Comparison of ENCODE assay signal across 9 cellular contexts in genomic region chr2:162221064-162221463, GRCh38. TPM values are rescaled to one million over a fixed set of nuclear protein-coding genes. Genes with fewer than 3 reads are reported as not detected.
DNase-seq lines count a peak whose midpoint lies in the region; ATAC-seq and TF ChIP-seq lines count a peak whose summit lies in the region.
"Had no signal": no experiment of that assay in that cellular context is flagged by ENCODE, and none has a peak within 500 bp of the region (broad histone marks: within the 10 kb centered on the region; RNA-seq: fewer than 3 reads in every experiment).

No MANE protein-coding gene starts in this region.

- no peaks in the 10 kb centered on the region for H3K79me2 ChIP-seq in SU-DHL-6 (ENCODE audit: insufficient read depth, low read length)

- no peak overlapping the region for H3K4me2 ChIP-seq in SU-DHL-6 (ENCODE audit: low read depth, low read length, poor library complexity, severe bottlenecking)

- no peaks in the 10 kb centered on the region for H3K36me3 Mint-ChIP-seq in activated naive CD8-positive, alpha-beta T cell treated with anti-CD3 and anti-CD28 coated beads, Interleukin-2, amount 10 ng/mL, durations not matched to agents 7 days and 5 days
- H3K36me3 Mint-ChIP-seq: activated naive CD8-positive, alpha-beta T cell had no signal

- no peaks in the 10 kb centered on the region for H3K36me3 ChIP-seq in SU-DHL-6 (ENCODE audit: low read length)
- no peaks in the 10 kb centered on the region for H3K36me3 ChIP-seq in sigmoid colon

- H3K4me3 ChIP-seq in SU-DHL-6 (ENCODE audit: insufficient read depth, low read length, poor library complexity, severe bottlenecking) (no peak overlapping the region), sigmoid colon (no peak overlapping the region)

- peak; percentile 8 for DNase-seq in Caki2 (ENCODE audit: low read depth)
- DNase-seq in activated naive CD8-positive, alpha-beta T cell treated with anti-CD3 and anti-CD28 coated beads, Interleukin-2, amount 10 ng/mL, durations not matched to agents 7 days and 5 days: peak; percentile 71
- DNase-seq in left ventricle myocardium superior: peak; percentile 71
- DNase-seq in sigmoid colon: peak; percentile 84
- DNase-seq in NCI-H128 (lab: John Stamatoyannopoulos, UW; ENCODE audit: unreplicated experiment): no peak

- no peaks in the 10 kb centered on the region for H3K27me3 ChIP-seq in SU-DHL-6 (ENCODE audit: low read length)
- no peaks in the 10 kb centered on the region for H3K27me3 ChIP-seq in sigmoid colon

- no peaks in the 10 kb centered on the region for H3K4me1 ChIP-seq in sigmoid colon

- TF ChIP-seq POLR2A in sigmoid colon (IDR thresholded peaks at IDR 0.05): no peak

- intact Hi-C loops in left ventricle myocardium superior (cut with micrococcal nuclease): loop anchor here (5.0 kb wide), 1 partner anchor 76 kb away; no protein-coding TSS in a partner anchor
- intact Hi-C loops in sigmoid colon (cut with DNase I): loop anchor here (1.0 to 5.0 kb wide), 2 partner anchors 36 to 77 kb away; no protein-coding TSS in a partner anchor

- no peak overlapping the region for H3K9ac ChIP-seq in SU-DHL-6 (ENCODE audit: low read length)

- no peak for TF ChIP-seq EP300 in sigmoid colon (IDR thresholded peaks at IDR 0.05)

- no peaks in the 10 kb centered on the region for H3F3A ChIP-seq in SU-DHL-6 (ENCODE audit: insufficient read depth)

- POLR2A ChIA-PET in activated naive CD8-positive, alpha-beta T cell treated with anti-CD3 and anti-CD28 coated beads, Interleukin-2, amount 10 ng/mL, durations not matched to agents 7 days and 5 days (lab: Charles Lee): no interaction called here

- no peak overlapping the region for H3K4me3 Mint-ChIP-seq in activated naive CD8-positive, alpha-beta T cell treated with anti-CD3 and anti-CD28 coated beads, Interleukin-2, amount 10 ng/mL, durations not matched to agents 7 days and 5 days
- H3K4me3 Mint-ChIP-seq: activated naive CD8-positive, alpha-beta T cell had no signal

- H4K20me1 ChIP-seq in SU-DHL-6 (ENCODE audit: low read depth, low read length): no peaks in the 10 kb centered on the region

- TF ChIP-seq CTCF in SU-DHL-6 (IDR thresholded peaks at IDR 0.05; ENCODE audit: insufficient read depth, low read length, poor library complexity, severe bottlenecking) (peak; percentile 70), sigmoid colon (IDR thresholded peaks at IDR 0.05) (peak; percentile 54 to 91 (median 84))

- no peak overlapping the region for H3K27ac Mint-ChIP-seq in activated naive CD8-positive, alpha-beta T cell treated with anti-CD3 and anti-CD28 coated beads, Interleukin-2, amount 10 ng/mL, durations not matched to agents 7 days and 5 days
- H3K27ac Mint-ChIP-seq: activated naive CD8-positive, alpha-beta T cell had no signal

- no peaks in the 10 kb centered on the region for H3K9me2 ChIP-seq in SU-DHL-6 (replicated peaks; ENCODE audit: insufficient read depth, low read length)

- no peaks in the 10 kb centered on the region for H3K9me3 Mint-ChIP-seq in activated naive CD8-positive, alpha-beta T cell treated with anti-CD3 and anti-CD28 coated beads, Interleukin-2, amount 10 ng/mL, durations not matched to agents 7 days and 5 days

- peaks cover 42% of the 10 kb centered on the region for H3K27me3 Mint-ChIP-seq in activated naive CD8-positive, alpha-beta T cell treated with anti-CD3 and anti-CD28 coated beads, Interleukin-2, amount 10 ng/mL, durations not matched to agents 7 days and 5 days

- 58 to 71% methylated on average over 11 of the region's 11 CpGs for WGBS in sigmoid colon, 2 donors

- in situ Hi-C loops in Caki2 (cut with HindIII; ENCODE audit: low pct_unique_long_range_greater_than_20kb, low sequenced_read_pairs): no loop called here

- H3K9me3 ChIP-seq in SU-DHL-6 (ENCODE audit: insufficient read depth, low read length) (no peaks in the 10 kb centered on the region), sigmoid colon (no peaks in the 10 kb centered on the region)

- H3K27ac ChIP-seq in SU-DHL-6 (ENCODE audit: low read depth, low read length) (no peak overlapping the region), sigmoid colon (no peak overlapping the region)

- peaks cover 3% of the 10 kb centered on the region for H3K4me1 Mint-ChIP-seq in activated naive CD8-positive, alpha-beta T cell treated with anti-CD3 and anti-CD28 coated beads, Interleukin-2, amount 10 ng/mL, durations not matched to agents 7 days and 5 days

- peak; percentile 91 for ATAC-seq in GM19467 (IDR thresholded peaks at IDR 0.05; ENCODE audit: unreplicated experiment)
- ATAC-seq in HG03521 (IDR thresholded peaks at IDR 0.05; ENCODE audit: unreplicated experiment): peak; percentile 90
- peak; percentile 47 for ATAC-seq in activated naive CD8-positive, alpha-beta T cell treated with anti-CD3 and anti-CD28 coated beads, Interleukin-2, amount 10 ng/mL, durations not matched to agents 7 days and 5 days (ENCODE audit: low read depth)
- ATAC-seq in left ventricle myocardium superior: peak; percentile 63

- H2AFZ ChIP-seq in SU-DHL-6 (ENCODE audit: low read depth, low read length, severe bottlenecking): no peak overlapping the region

RNA-seq across cellular contexts. Expression of gene FAP, which starts 22.2 kb away (rescaled TPM):
- total RNA-seq in Caki2 (2014; rRNA removed; shearing (Covaris generic); ENCODE audit: low replicate concordance): not detected in 2 replicates
- total RNA-seq in activated naive CD8-positive, alpha-beta T cell treated with anti-CD3 and anti-CD28 coated beads, Interleukin-2, amount 10 ng/mL, durations not matched to agents 7 days and 5 days: not detected
- total RNA-seq in left ventricle myocardium superior (1.3 TPM), sigmoid colon (10 to 100 TPM; 12.7 to 35.7 (median 22.4) TPM)
- polyA plus RNA-seq in sigmoid colon: 1 to 10 TPM in 1 of 3 donors, not detected in 2; 2.2 TPM
